In the genomic region with DNA sequence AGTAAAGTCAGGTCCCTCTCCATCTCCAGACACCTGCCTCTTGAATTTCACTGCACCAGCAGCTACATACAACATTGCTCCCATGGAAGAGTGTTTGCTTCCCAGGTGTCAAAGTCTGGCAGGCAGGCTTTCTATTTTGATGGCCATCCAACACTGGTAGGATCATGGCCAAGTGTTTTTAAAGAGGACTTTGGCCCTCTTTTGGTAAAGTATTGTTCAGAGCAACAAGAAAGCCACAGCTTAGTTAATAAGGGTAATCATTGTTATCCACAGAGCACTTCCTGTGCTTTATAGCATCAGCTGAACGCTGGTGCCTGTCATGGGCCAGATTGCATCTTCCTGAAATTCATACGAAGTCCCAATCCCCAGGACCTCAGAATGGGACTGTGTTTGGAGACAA, we compare ENCODE assay signal across 14 cellular contexts.
DNase-seq lines count a peak whose midpoint lies in the region; ATAC-seq, FAIRE-seq and TF ChIP-seq lines count a peak whose summit lies in the region.
"Had no signal": no experiment of that assay in that cellular context is flagged by ENCODE, and none has a peak within 500 bp of the region (broad histone marks: within the 10 kb centered on the region; RNA-seq: fewer than 3 reads in every experiment).

No MANE protein-coding gene starts in this region.

- in situ Hi-C loops in GM13977 (cut with MboI; ENCODE audit: low pct_unique_long_range_greater_than_20kb, low sequenced_read_pairs, unreplicated experiment) = no loop called here

- H3K36me3 Mint-ChIP-seq in stimulated activated naive CD8-positive, alpha-beta T cell treated with anti-CD3 and anti-CD28 coated beads, Interleukin-15, Interleukin-2, amounts not matched to agents 100 ng/mL and 50 ng/mL, for 24 hours (ENCODE audit: low read depth) = peaks cover 79% of the 10 kb centered on the region
- H3K36me3 Mint-ChIP-seq in T-helper 17 cell (ENCODE audit: low read depth) = peaks cover 4% of the 10 kb centered on the region

- no peak for DNase-seq in stimulated activated naive CD8-positive, alpha-beta T cell treated with anti-CD3 and anti-CD28 coated beads, Interleukin-15, Interleukin-2, amounts not matched to agents 100 U/mL and 50 U/mL, for 24 hours
- DNase-seq in T-helper 17 cell (no peak), foreskin melanocyte (peak; percentile 39), GM13977 (ENCODE audit: low spot score) (no peak), GM12892 (ENCODE audit: insufficient read length) (no peak), C1 segment of cervical spinal cord (lab: John Stamatoyannopoulos, UW) (no peak), sciatic nerve (ENCODE audit: low spot score) (no peak)
- DNase-seq: NCI-H1048, NCI-H526 treated with DMSO at 0.1 percent for 48 hours, substantia nigra had no signal

- peak overlapping the region; percentile 81 for H3K27ac Mint-ChIP-seq in stimulated activated naive CD8-positive, alpha-beta T cell treated with anti-CD3 and anti-CD28 coated beads, Interleukin-15, Interleukin-2, amounts not matched to agents 100 ng/mL and 50 ng/mL, for 24 hours
- H3K27ac Mint-ChIP-seq in T-helper 17 cell = peak overlapping the region; percentile 96

- intact Hi-C loops in sciatic nerve (cut with DNase I) = no loop called here

- no peaks in the 10 kb centered on the region for H3K27me3 Mint-ChIP-seq in stimulated activated naive CD8-positive, alpha-beta T cell treated with anti-CD3 and anti-CD28 coated beads, Interleukin-15, Interleukin-2, amounts not matched to agents 100 ng/mL and 50 ng/mL, for 24 hours
- no peaks in the 10 kb centered on the region for H3K27me3 Mint-ChIP-seq in T-helper 17 cell

- FAIRE-seq in GM12892 (lab: Jason Lieb, UNC) = no peak
- FAIRE-seq: G401.6, TTC549 had no signal

- no peak overlapping the region for H3K4me3 Mint-ChIP-seq in stimulated activated naive CD8-positive, alpha-beta T cell treated with anti-CD3 and anti-CD28 coated beads, Interleukin-15, Interleukin-2, amounts not matched to agents 100 ng/mL and 50 ng/mL, for 24 hours
- peak overlapping the region; percentile 5 for H3K4me3 Mint-ChIP-seq in T-helper 17 cell

- H3K9me3 ChIP-seq in T-helper 17 cell (ENCODE audit: control insufficient read depth, low read length, poor library complexity, severe bottlenecking) = no peaks in the 10 kb centered on the region

- TF ChIP-seq CTCF in GM13977 (IDR thresholded peaks at IDR 0.05; ENCODE audit: extremely low read depth, insufficient read depth, missing control alignments) = no peak

- no peak for TF ChIP-seq POLR2A in GM12892 (IDR thresholded peaks at IDR 0.05; ENCODE audit: low read depth, low read length)

- H3K9me3 Mint-ChIP-seq in stimulated activated naive CD8-positive, alpha-beta T cell treated with anti-CD3 and anti-CD28 coated beads, Interleukin-15, Interleukin-2, amounts not matched to agents 100 ng/mL and 50 ng/mL, for 24 hours = peaks cover 3% of the 10 kb centered on the region

- no peak for ATAC-seq in stimulated activated naive CD8-positive, alpha-beta T cell treated with anti-CD3 and anti-CD28 coated beads, Interleukin-15, Interleukin-2, amounts not matched to agents 100 U/mL and 50 U/mL, for 24 hours
- ATAC-seq in T-helper 17 cell (no peak), sciatic nerve (no peak)
- ATAC-seq: HCT116 had no signal

- peaks cover 93% of the 10 kb centered on the region for H3K4me1 Mint-ChIP-seq in stimulated activated naive CD8-positive, alpha-beta T cell treated with anti-CD3 and anti-CD28 coated beads, Interleukin-15, Interleukin-2, amounts not matched to agents 100 ng/mL and 50 ng/mL, for 24 hours (ENCODE audit: low read depth)
- H3K4me1 Mint-ChIP-seq in T-helper 17 cell = peaks cover 60% of the 10 kb centered on the region
